9 cellular contexts compared by ENCODE assay signal in genomic region chr16:68040506-68041288, GRCh38. TPM values are rescaled to one million over a fixed set of nuclear protein-coding genes. Genes with fewer than 3 reads are reported as not detected.
DNase-seq lines count a peak whose midpoint lies in the region; ATAC-seq and TF ChIP-seq lines count a peak whose summit lies in the region.
"Had no signal": no experiment of that assay in that cellular context is flagged by ENCODE, and none has a peak within 500 bp of the region (broad histone marks: within the 10 kb centered on the region; RNA-seq: fewer than 3 reads in every experiment).

No MANE protein-coding gene starts in this region.

- H3K9ac ChIP-seq in HCT116 (ENCODE audit: low read length), result no peak overlapping the region

- H3K4me3 ChIP-seq in HCT116 (replicated peaks in 1 of 2; ENCODE audit: low read depth in 1 of 2, low read length in 2 of 2), result no peak overlapping the region
- no peak overlapping the region for H3K4me3 ChIP-seq in cardiac muscle cell
- H3K4me3 ChIP-seq in psoas muscle, result no peak overlapping the region

- POLR2A ChIA-PET in HCT116 (lab: Charles Lee) (interaction anchor here (0.6 kb wide), 1 partner anchor 114 kb away, joined by 3 read pairs; no protein-coding TSS in a partner anchor), T-cell (lab: Charles Lee) (interaction anchor here in 1 of 2 donors (0.6 kb wide), 1 partner anchor 31 kb away, joined by 5 read pairs; no protein-coding TSS in a partner anchor)
- POLR2A ChIA-PET in activated naive CD8-positive, alpha-beta T cell treated with anti-CD3 and anti-CD28 coated beads, Interleukin-2, amount 10 ng/mL, durations not matched to agents 7 days and 5 days (lab: Charles Lee), result interaction anchor here (0.6 to 2.0 kb wide), 12 partner anchors 18 to 234 kb away, joined by 3 to 6 read pairs (median 4); partner anchors contain the start of genes DDX28, DPEP2, DUS2 and PSKH1

- 63 to 68% (median 65%) methylated on average over 14 of the region's 14 CpGs for WGBS in psoas muscle, 3 donors

- H3K4me2 ChIP-seq in HCT116 (ENCODE audit: low read length), result no peak overlapping the region

- no peak for TF ChIP-seq POLR2A in HCT116 (IDR thresholded peaks at IDR 0.05; ENCODE audit: borderline replicate concordance, extremely low read depth, insufficient read depth, insufficient read length)

- no peaks in the 10 kb centered on the region for H4K20me1 ChIP-seq in HCT116 (ENCODE audit: insufficient read depth)

- intact Hi-C loops in HCT116 (cut with micrococcal nuclease), result loop anchor here (1.0 to 5.0 kb wide), 4 partner anchors 47 to 368 kb away; no protein-coding TSS in a partner anchor
- intact Hi-C loops in psoas muscle (cut with DNase I), result loop anchor here (2.0 to 10.0 kb wide), 8 partner anchors 48 to 366 kb away; partner anchors contain the start of gene NRN1L (in 1 of the 2)

- no peaks in the 10 kb centered on the region for H3K9me2 ChIP-seq in HCT116 (ENCODE audit: insufficient read depth)

- H2AFZ ChIP-seq in HCT116 (ENCODE audit: low read depth, low read length, poor library complexity, severe bottlenecking), result no peak overlapping the region

- DNase-seq in DMS53 treated with DMSO at 0.1 percent for 48 hours (lab: John Stamatoyannopoulos, UW; ENCODE audit: unreplicated experiment) (peak; percentile 26), HCT116 (ENCODE audit: low read depth, low spot score) (peak; percentile 63), NCI-H1417 (lab: John Stamatoyannopoulos, UW) (peak; percentile 61 to 83 (median 63)), T-cell (peak; percentile 66 to 95 (median 86)), cardiac muscle cell (ENCODE audit: low read depth in 1 of 2, low spot score in 1 of 2) (peak; percentile 71 to 80), psoas muscle (peak; percentile 80 to 91)
- peak; percentile 91 for DNase-seq in activated naive CD8-positive, alpha-beta T cell treated with anti-CD3 and anti-CD28 coated beads, Interleukin-2, amount 10 ng/mL, durations not matched to agents 7 days and 5 days

- no peaks in the 10 kb centered on the region for H3K27me3 Mint-ChIP-seq in T-cell
- no peaks in the 10 kb centered on the region for H3K27me3 Mint-ChIP-seq in activated naive CD8-positive, alpha-beta T cell treated with anti-CD3 and anti-CD28 coated beads, Interleukin-2, amount 10 ng/mL, durations not matched to agents 7 days and 5 days
- H3K27me3 Mint-ChIP-seq: activated naive CD8-positive, alpha-beta T cell had no signal

- CTCF ChIA-PET in HCT116 (lab: Charles Lee), result interaction anchor here (0.6 to 1.9 kb wide), 23 partner anchors 8 to 520 kb away, joined by 3 to 13 read pairs (median 3); partner anchors contain the start of genes ACD, NRN1L and PSMB10
- CTCF ChIA-PET in T-cell (lab: Charles Lee), result interaction anchor here (0.6 to 1.6 kb wide), 38 partner anchors 11 to 520 kb away, joined by 3 to 14 read pairs (median 4); partner anchors contain the start of genes DDX28 (in 1 of the 2), DUS2 (in 1 of the 2), NFATC3 (in 1 of the 2) and NRN1L (in 1 of the 2)

- peak; percentile 95 for TF ChIP-seq RAD21 in HCT116 (IDR thresholded peaks at IDR 0.05; ENCODE audit: low read depth)

- peaks cover 7% of the 10 kb centered on the region for H3K36me3 Mint-ChIP-seq in T-cell
- peaks cover 18% of the 10 kb centered on the region for H3K36me3 Mint-ChIP-seq in activated naive CD8-positive, alpha-beta T cell treated with anti-CD3 and anti-CD28 coated beads, Interleukin-2, amount 10 ng/mL, durations not matched to agents 7 days and 5 days

- no peaks in the 10 kb centered on the region for H3K9me3 Mint-ChIP-seq in T-cell
- no peaks in the 10 kb centered on the region for H3K9me3 Mint-ChIP-seq in activated naive CD8-positive, alpha-beta T cell treated with anti-CD3 and anti-CD28 coated beads, Interleukin-2, amount 10 ng/mL, durations not matched to agents 7 days and 5 days

- TF ChIP-seq CTCF in HCT116 (IDR thresholded peaks at IDR 0.05 in 2 of 3, conservative IDR thresholded peaks at IDR 0.05 in 1 of 3; ENCODE audit: borderline replicate concordance in 1 of 3, insufficient read depth in 1 of 3, low read depth in 2 of 3, low read length in 2 of 3) (peak; percentile 90 to 96 (median 93)), cardiac muscle cell (IDR thresholded peaks at IDR 0.05; ENCODE audit: low read depth, low read length) (peak; percentile 86), psoas muscle (IDR thresholded peaks at IDR 0.05) (peak; percentile 80)

- H3K27ac Mint-ChIP-seq in T-cell, result peak overlapping the region; percentile 86 to 88
- H3K27ac Mint-ChIP-seq in activated naive CD8-positive, alpha-beta T cell treated with anti-CD3 and anti-CD28 coated beads, Interleukin-2, amount 10 ng/mL, durations not matched to agents 7 days and 5 days, result peak overlapping the region; percentile 18

- no peaks in the 10 kb centered on the region for H3K9me3 ChIP-seq in HCT116 (ENCODE audit: control insufficient read depth in 1 of 2, insufficient read depth in 1 of 2, low read depth in 1 of 2, low read length in 2 of 2)
- no peaks in the 10 kb centered on the region for H3K9me3 ChIP-seq in cardiac muscle cell (ENCODE audit: low read depth)
- no peaks in the 10 kb centered on the region for H3K9me3 ChIP-seq in psoas muscle

- H3K4me1 ChIP-seq in HCT116 (ENCODE audit: control insufficient read depth in 1 of 2, insufficient read depth in 2 of 2, low read length in 2 of 2), result peaks cover 4 to 5% of the 10 kb centered on the region in 2 experiments; a peak in 1 of 4 replicates
- H3K4me1 ChIP-seq in cardiac muscle cell (ENCODE audit: low read depth), result no peaks in the 10 kb centered on the region
- peaks cover 4% of the 10 kb centered on the region for H3K4me1 ChIP-seq in psoas muscle

- no TSS peak for BruUV-seq in HCT116 (replicated peaks; lab: Mats Ljungman, UMichigan)

- RAD21 ChIA-PET in HCT116 (lab: Charles Lee; ENCODE audit: low non-redundant PET in 1 of 2, low total read pairs in 2 of 2, uncharacterized antibody in 2 of 2, unreplicated experiment in 2 of 2), result interaction anchor here in 1 of 2 experiments (0.6 kb wide), 1 partner anchor 186 kb away, joined by 3 read pairs; no protein-coding TSS in a partner anchor

- H3K36me3 ChIP-seq in HCT116 (ENCODE audit: control insufficient read depth in 1 of 2, insufficient read depth in 2 of 2, low read length in 2 of 2), result peaks cover 2 to 9% of the 10 kb centered on the region in 2 experiments; a peak in 1 of 4 replicates
- H3K36me3 ChIP-seq in cardiac muscle cell, result no peaks in the 10 kb centered on the region
- peaks cover 0 to 5% of the 10 kb centered on the region in 2 donors for H3K36me3 ChIP-seq in psoas muscle (ENCODE audit: insufficient read depth in 1 of 2, low read depth in 1 of 2)

- H3K4me1 Mint-ChIP-seq in T-cell, result peaks cover 5 to 18% (median 9%) of the 10 kb centered on the region in 3 donors
- peaks cover 17% of the 10 kb centered on the region for H3K4me1 Mint-ChIP-seq in activated naive CD8-positive, alpha-beta T cell treated with anti-CD3 and anti-CD28 coated beads, Interleukin-2, amount 10 ng/mL, durations not matched to agents 7 days and 5 days

- H3K27me3 ChIP-seq in HCT116 (ENCODE audit: insufficient read depth, low read length) (no peaks in the 10 kb centered on the region), cardiac muscle cell (no peaks in the 10 kb centered on the region), psoas muscle (ENCODE audit: insufficient read depth in 3 of 3, low read length in 2 of 3) (no peaks in the 10 kb centered on the region)

- no peak overlapping the region for H3K27ac ChIP-seq in HCT116 (ENCODE audit: low read depth, low read length)
- no peak overlapping the region for H3K27ac ChIP-seq in cardiac muscle cell
- H3K27ac ChIP-seq in psoas muscle, result no peak overlapping the region

- no peak overlapping the region for H3K4me3 Mint-ChIP-seq in T-cell
- H3K4me3 Mint-ChIP-seq in activated naive CD8-positive, alpha-beta T cell treated with anti-CD3 and anti-CD28 coated beads, Interleukin-2, amount 10 ng/mL, durations not matched to agents 7 days and 5 days, result no peak overlapping the region
- H3K4me3 Mint-ChIP-seq: activated naive CD8-positive, alpha-beta T cell had no signal

- ATAC-seq in HCT116, result peak; percentile 99
- peak; percentile 98 to 99 (median 98) for ATAC-seq in T-cell (replicated peaks in 1 of 4)
- peak; percentile 99 for ATAC-seq in activated naive CD8-positive, alpha-beta T cell treated with anti-CD3 and anti-CD28 coated beads, Interleukin-2, amount 10 ng/mL, durations not matched to agents 7 days and 5 days (ENCODE audit: low read depth)
- peak; percentile 92 to 95 (median 94) for ATAC-seq in psoas muscle
- ATAC-seq in HG03520 (IDR thresholded peaks at IDR 0.05; ENCODE audit: unreplicated experiment), result no peak

- H3K79me2 ChIP-seq in HCT116 (ENCODE audit: insufficient read depth, low read length), result 0 out of 2 replicates have a peak, but pooled peaks cover 5% of the 10 kb centered on the region

RNA-seq across cellular contexts. Expression of gene DUS2, which starts 17.6 kb away (rescaled TPM):
- total RNA-seq in HCT116 (2021; ENCODE audit: unreplicated experiment) (27.3 TPM), T-cell (10 to 100 TPM; 14.5 to 19.4 (median 15.8) TPM), cardiac muscle cell (18.3 and 21.3 TPM in 2 replicates), psoas muscle (10 to 100 TPM in 2 of 4 donors, 1 to 10 TPM in 2; 7.0 to 10.5 (median 9.8) TPM)
- 17.4 and 19.0 TPM in 2 replicates for polyA plus RNA-seq in HCT116 (2012)
- 10 to 100 TPM; 21.1 to 25.2 TPM for total RNA-seq in activated naive CD8-positive, alpha-beta T cell treated with anti-CD3 and anti-CD28 coated beads, Interleukin-2, amount 10 ng/mL, durations not matched to agents 7 days and 5 days
- polyA plus RNA-seq in cardiac muscle cell (29.7 and 30.0 TPM in 2 replicates), psoas muscle (10 to 100 TPM in 1 of 3 donors, 1 to 10 TPM in 2; 3.4 to 15.1 (median 9.5) TPM)

RNA-seq across cellular contexts. Expression of gene DDX28, which starts 17.7 kb away (rescaled TPM):
- total RNA-seq in HCT116 (2021; ENCODE audit: unreplicated experiment) (13.8 TPM), T-cell (10 to 100 TPM; 15.5 to 21.0 (median 17.6) TPM), cardiac muscle cell (20.1 and 21.8 TPM in 2 replicates), psoas muscle (10 to 100 TPM; 10.0 to 19.3 (median 14.4) TPM)
- polyA plus RNA-seq in HCT116 (2012), result 8.2 and 9.4 TPM in 2 replicates
- total RNA-seq in activated naive CD8-positive, alpha-beta T cell treated with anti-CD3 and anti-CD28 coated beads, Interleukin-2, amount 10 ng/mL, durations not matched to agents 7 days and 5 days, result 10 to 100 TPM; 15.2 to 17.0 TPM
- polyA plus RNA-seq in cardiac muscle cell (15.3 and 20.3 TPM in 2 replicates), psoas muscle (10 to 100 TPM; 11.9 to 20.2 (median 12.6) TPM)

RNA-seq across cellular contexts. Expression of gene DPEP2NB, which starts 25.0 kb away (rescaled TPM):
- total RNA-seq in HCT116 (2021; ENCODE audit: unreplicated experiment), result not detected
- polyA plus RNA-seq in HCT116 (2012), result not detected in 2 replicates
- not detected for total RNA-seq in T-cell
- total RNA-seq in activated naive CD8-positive, alpha-beta T cell treated with anti-CD3 and anti-CD28 coated beads, Interleukin-2, amount 10 ng/mL, durations not matched to agents 7 days and 5 days, result not detected
- not detected in 2 replicates for total RNA-seq in cardiac muscle cell
- polyA plus RNA-seq in cardiac muscle cell, result not detected in 2 replicates
- not detected for total RNA-seq in psoas muscle
- polyA plus RNA-seq in psoas muscle, result under 1 TPM in 1 of 3 donors, not detected in 2; 0.05 TPM

RNA-seq across cellular contexts. Expression of gene DPEP2, which starts 41.4 kb away (rescaled TPM):
- total RNA-seq in HCT116 (2021; ENCODE audit: unreplicated experiment), result not detected
- polyA plus RNA-seq in HCT116 (2012), result 0.17 TPM in 1 of 2 replicates, not detected in the other
- 100 to 1,000 TPM in 3 of 5 donors, 10 to 100 TPM in 2; 51.5 to 122 (median 100) TPM for total RNA-seq in T-cell
- total RNA-seq in activated naive CD8-positive, alpha-beta T cell treated with anti-CD3 and anti-CD28 coated beads, Interleukin-2, amount 10 ng/mL, durations not matched to agents 7 days and 5 days, result 10 to 100 TPM; 27.5 to 28.6 TPM
- not detected in 2 replicates for total RNA-seq in cardiac muscle cell
- 0.82 TPM in 1 of 2 replicates, not detected in the other for polyA plus RNA-seq in cardiac muscle cell
- 1 to 10 TPM in 1 of 4 donors, under 1 TPM in 2, not detected in 1; 0.25 to 1.1 (median 0.82) TPM for total RNA-seq in psoas muscle
- under 1 TPM; 0.23 to 0.29 (median 0.27) TPM for polyA plus RNA-seq in psoas muscle

RNA-seq across cellular contexts. Expression of gene NFATC3, which starts 44.5 kb away (rescaled TPM):
- total RNA-seq in HCT116 (2021; ENCODE audit: unreplicated experiment) (25.6 TPM), T-cell (100 to 1,000 TPM; 111 to 144 (median 116) TPM), cardiac muscle cell (21.8 and 26.2 TPM in 2 replicates), psoas muscle (10 to 100 TPM; 40.8 to 53.5 (median 44.0) TPM)
- 5.2 and 7.2 TPM in 2 replicates for polyA plus RNA-seq in HCT116 (2012)
- 100 to 1,000 TPM; 132 to 139 TPM for total RNA-seq in activated naive CD8-positive, alpha-beta T cell treated with anti-CD3 and anti-CD28 coated beads, Interleukin-2, amount 10 ng/mL, durations not matched to agents 7 days and 5 days
- polyA plus RNA-seq in cardiac muscle cell (13.6 and 16.1 TPM in 2 replicates), psoas muscle (10 to 100 TPM in 2 of 3 donors, 1 to 10 TPM in 1; 9.8 to 43.1 (median 17.3) TPM)

Comparison
In these comparisons a context has a peak if more than half of its experiments do, and no peak if none do; other contexts are left out.
1. DNase-seq: peak in every context shown above with its lines; median percentile 91 in activated naive CD8-positive, alpha-beta T cell treated with anti-CD3 and anti-CD28 coated beads, Interleukin-2, amount 10 ng/mL, durations not matched to agents 7 days and 5 days; 86 in T-cell; 86 in psoas muscle; 76 in cardiac muscle cell; 63 in HCT116; 63 in NCI-H1417; 26 in DMS53 treated with DMSO at 0.1 percent for 48 hours.